ENCODE assay signal across 1 cellular context in genomic region chr1:116176306-116176789, GRCh38.
TF ChIP-seq lines count a peak whose summit lies in the region.

No MANE protein-coding gene starts in this region.

TF ChIP-seq in HepG2, 621 proteins besides CTCF, POLR2A, EP300 and RAD21 (continued from another document and continues in another):
- TF ChIP-seq NFIC (IDR thresholded peaks at IDR 0.05; ENCODE audit: low read length) (peak; percentile 65; the same call in 1 of the 2 replicates), STAG1 (CRISPR knock-in tag; IDR thresholded peaks at IDR 0.05) (peak; percentile 22; the same call in 1 of the 2 replicates), ZNF644 (CRISPR knock-in tag; IDR thresholded peaks at IDR 0.05; ENCODE audit: low read depth) (peak; percentile 95), BRD4 (CRISPR knock-in tag; IDR thresholded peaks at IDR 0.05) (peak; percentile 67; the same call in 1 of the 2 replicates), BCL6 (CRISPR knock-in tag; IDR thresholded peaks at IDR 0.05) (peak; percentile 69), ZNF362 (CRISPR knock-in tag; IDR thresholded peaks at IDR 0.05; ENCODE audit: borderline replicate concordance) (peak; percentile 85; the same call in 1 of the 2 replicates), XBP1 (CRISPR knock-in tag; IDR thresholded peaks at IDR 0.05) (no peak), FOXA1 (IDR thresholded peaks at IDR 0.05) (no peak), FOXA1 (CRISPR knock-in tag; IDR thresholded peaks at IDR 0.05) (peak; percentile 35; the same call in 1 of the 2 replicates), ARID5B (CRISPR knock-in tag; IDR thresholded peaks at IDR 0.05) (peak; percentile 82), HOMEZ (CRISPR knock-in tag; IDR thresholded peaks at IDR 0.05; ENCODE audit: low read depth) (peak; percentile 38; the same call in 1 of the 2 replicates), RCOR2 (CRISPR knock-in tag; IDR thresholded peaks at IDR 0.05) (peak; percentile 42; the same call in 1 of the 2 replicates), RERE (CRISPR knock-in tag; IDR thresholded peaks at IDR 0.05; ENCODE audit: low read depth) (0 out of 2 replicates have a peak, but pooled peaks have one; percentile 24), ESRRA (CRISPR knock-in tag; IDR thresholded peaks at IDR 0.05; ENCODE audit: low read depth) (peak; percentile 90), SALL1 (CRISPR knock-in tag; IDR thresholded peaks at IDR 0.05) (peak; percentile 91), ZMYM2 (CRISPR knock-in tag; IDR thresholded peaks at IDR 0.05) (0 out of 2 replicates have a peak, but pooled peaks have one; percentile 34), ZNF800 (CRISPR knock-in tag; IDR thresholded peaks at IDR 0.05) (no peak), POLR2AphosphoS5 (IDR thresholded peaks at IDR 0.05; ENCODE audit: low read depth, low read length) (no peak)
- TF ChIP-seq, protein P1, sequence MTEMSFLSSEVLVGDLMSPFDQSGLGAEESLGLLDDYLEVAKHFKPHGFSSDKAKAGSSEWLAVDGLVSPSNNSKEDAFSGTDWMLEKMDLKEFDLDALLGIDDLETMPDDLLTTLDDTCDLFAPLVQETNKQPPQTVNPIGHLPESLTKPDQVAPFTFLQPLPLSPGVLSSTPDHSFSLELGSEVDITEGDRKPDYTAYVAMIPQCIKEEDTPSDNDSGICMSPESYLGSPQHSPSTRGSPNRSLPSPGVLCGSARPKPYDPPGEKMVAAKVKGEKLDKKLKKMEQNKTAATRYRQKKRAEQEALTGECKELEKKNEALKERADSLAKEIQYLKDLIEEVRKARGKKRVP (CRISPR knock-in tag; IDR thresholded peaks at IDR 0.05) = no peak
- TF ChIP-seq, protein P2, sequence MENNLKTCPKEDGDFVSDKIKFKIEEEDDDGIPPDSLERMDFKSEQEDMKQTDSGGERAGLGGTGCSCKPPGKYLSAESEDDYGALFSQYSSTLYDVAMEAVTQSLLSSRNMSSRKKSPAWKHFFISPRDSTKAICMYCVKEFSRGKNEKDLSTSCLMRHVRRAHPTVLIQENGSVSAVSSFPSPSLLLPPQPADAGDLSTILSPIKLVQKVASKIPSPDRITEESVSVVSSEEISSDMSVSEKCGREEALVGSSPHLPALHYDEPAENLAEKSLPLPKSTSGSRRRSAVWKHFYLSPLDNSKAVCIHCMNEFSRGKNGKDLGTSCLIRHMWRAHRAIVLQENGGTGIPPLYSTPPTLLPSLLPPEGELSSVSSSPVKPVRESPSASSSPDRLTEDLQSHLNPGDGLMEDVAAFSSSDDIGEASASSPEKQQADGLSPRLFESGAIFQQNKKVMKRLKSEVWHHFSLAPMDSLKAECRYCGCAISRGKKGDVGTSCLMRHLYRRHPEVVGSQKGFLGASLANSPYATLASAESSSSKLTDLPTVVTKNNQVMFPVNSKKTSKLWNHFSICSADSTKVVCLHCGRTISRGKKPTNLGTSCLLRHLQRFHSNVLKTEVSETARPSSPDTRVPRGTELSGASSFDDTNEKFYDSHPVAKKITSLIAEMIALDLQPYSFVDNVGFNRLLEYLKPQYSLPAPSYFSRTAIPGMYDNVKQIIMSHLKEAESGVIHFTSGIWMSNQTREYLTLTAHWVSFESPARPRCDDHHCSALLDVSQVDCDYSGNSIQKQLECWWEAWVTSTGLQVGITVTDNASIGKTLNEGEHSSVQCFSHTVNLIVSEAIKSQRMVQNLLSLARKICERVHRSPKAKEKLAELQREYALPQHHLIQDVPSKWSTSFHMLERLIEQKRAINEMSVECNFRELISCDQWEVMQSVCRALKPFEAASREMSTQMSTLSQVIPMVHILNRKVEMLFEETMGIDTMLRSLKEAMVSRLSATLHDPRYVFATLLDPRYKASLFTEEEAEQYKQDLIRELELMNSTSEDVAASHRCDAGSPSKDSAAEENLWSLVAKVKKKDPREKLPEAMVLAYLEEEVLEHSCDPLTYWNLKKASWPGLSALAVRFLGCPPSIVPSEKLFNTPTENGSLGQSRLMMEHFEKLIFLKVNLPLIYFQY (CRISPR knock-in tag; IDR thresholded peaks at IDR 0.05; ENCODE audit: borderline replicate concordance) = 0 out of 2 replicates have a peak, but pooled peaks have one; percentile 11
- TF ChIP-seq, protein P3, sequence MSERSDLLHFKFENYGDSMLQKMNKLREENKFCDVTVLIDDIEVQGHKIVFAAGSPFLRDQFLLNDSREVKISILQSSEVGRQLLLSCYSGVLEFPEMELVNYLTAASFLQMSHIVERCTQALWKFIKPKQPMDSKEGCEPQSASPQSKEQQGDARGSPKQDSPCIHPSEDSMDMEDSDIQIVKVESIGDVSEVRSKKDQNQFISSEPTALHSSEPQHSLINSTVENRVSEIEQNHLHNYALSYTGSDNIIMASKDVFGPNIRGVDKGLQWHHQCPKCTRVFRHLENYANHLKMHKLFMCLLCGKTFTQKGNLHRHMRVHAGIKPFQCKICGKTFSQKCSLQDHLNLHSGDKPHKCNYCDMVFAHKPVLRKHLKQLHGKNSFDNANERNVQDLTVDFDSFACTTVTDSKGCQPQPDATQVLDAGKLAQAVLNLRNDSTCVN (CRISPR knock-in tag; IDR thresholded peaks at IDR 0.05; ENCODE audit: borderline replicate concordance) = peak; percentile 67; the same call in 1 of the 2 replicates
- TF ChIP-seq, protein P4, sequence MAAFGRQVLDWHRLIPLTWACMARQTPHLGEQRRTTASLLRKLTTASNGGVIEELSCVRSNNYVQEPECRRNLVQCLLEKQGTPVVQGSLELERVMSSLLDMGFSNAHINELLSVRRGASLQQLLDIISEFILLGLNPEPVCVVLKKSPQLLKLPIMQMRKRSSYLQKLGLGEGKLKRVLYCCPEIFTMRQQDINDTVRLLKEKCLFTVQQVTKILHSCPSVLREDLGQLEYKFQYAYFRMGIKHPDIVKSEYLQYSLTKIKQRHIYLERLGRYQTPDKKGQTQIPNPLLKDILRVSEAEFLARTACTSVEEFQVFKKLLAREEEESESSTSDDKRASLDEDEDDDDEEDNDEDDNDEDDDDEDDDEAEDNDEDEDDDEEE (CRISPR knock-in tag; IDR thresholded peaks at IDR 0.05) = no peak
- TF ChIP-seq, protein P5, sequence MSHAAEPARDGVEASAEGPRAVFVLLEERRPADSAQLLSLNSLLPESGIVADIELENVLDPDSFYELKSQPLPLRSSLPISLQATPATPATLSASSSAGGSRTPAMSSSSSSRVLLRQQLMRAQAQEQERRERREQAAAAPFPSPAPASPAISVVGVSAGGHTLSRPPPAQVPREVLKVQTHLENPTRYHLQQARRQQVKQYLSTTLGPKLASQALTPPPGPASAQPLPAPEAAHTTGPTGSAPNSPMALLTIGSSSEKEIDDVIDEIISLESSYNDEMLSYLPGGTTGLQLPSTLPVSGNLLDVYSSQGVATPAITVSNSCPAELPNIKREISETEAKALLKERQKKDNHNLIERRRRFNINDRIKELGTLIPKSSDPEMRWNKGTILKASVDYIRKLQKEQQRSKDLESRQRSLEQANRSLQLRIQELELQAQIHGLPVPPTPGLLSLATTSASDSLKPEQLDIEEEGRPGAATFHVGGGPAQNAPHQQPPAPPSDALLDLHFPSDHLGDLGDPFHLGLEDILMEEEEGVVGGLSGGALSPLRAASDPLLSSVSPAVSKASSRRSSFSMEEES (CRISPR knock-in tag; IDR thresholded peaks at IDR 0.05) = peak; percentile 57; the same call in 1 of the 2 replicates
- TF ChIP-seq, protein P6, sequence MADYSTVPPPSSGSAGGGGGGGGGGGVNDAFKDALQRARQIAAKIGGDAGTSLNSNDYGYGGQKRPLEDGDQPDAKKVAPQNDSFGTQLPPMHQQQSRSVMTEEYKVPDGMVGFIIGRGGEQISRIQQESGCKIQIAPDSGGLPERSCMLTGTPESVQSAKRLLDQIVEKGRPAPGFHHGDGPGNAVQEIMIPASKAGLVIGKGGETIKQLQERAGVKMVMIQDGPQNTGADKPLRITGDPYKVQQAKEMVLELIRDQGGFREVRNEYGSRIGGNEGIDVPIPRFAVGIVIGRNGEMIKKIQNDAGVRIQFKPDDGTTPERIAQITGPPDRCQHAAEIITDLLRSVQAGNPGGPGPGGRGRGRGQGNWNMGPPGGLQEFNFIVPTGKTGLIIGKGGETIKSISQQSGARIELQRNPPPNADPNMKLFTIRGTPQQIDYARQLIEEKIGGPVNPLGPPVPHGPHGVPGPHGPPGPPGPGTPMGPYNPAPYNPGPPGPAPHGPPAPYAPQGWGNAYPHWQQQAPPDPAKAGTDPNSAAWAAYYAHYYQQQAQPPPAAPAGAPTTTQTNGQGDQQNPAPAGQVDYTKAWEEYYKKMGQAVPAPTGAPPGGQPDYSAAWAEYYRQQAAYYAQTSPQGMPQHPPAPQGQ (CRISPR knock-in tag; IDR thresholded peaks at IDR 0.05; ENCODE audit: borderline replicate concordance) = no peak
